In genomic region chr9:111514967-111515366, GRCh38 we compare ENCODE assay signal across 25 cellular contexts.
"Had no signal": no experiment of that assay in that cellular context is flagged by ENCODE, and none has a peak within 500 bp of the region (broad histone marks: within the 10 kb centered on the region; RNA-seq: fewer than 3 reads in every experiment).

No MANE protein-coding gene starts in this region.

- H3K9me3 Mint-ChIP-seq: natural killer cell treated with Interleukin-12 subunit alpha and Interleukin-12 subunit beta and Interleukin-15 and Interleukin-18, amount 100 ng/mL, for 72 hours had no signal

- DNase-seq: effector memory CD4-positive, alpha-beta T cell; esophagus squamous epithelium; foreskin fibroblast; immature natural killer cell; kidney; left cardiac atrium; left ventricle myocardium inferior; lower lobe of right lung; mesenchymal stem cell; midbrain; nucleus accumbens; pancreas; right cardiac atrium; stimulated activated CD4-positive, alpha-beta T cell treated with anti-CD3 and anti-CD28 coated beads, Interleukin-2, amount 100 ng/mL, for 48 hours; stimulated activated CD8-positive, alpha-beta memory T cell treated with anti-CD3 and anti-CD28 coated beads, Interleukin-4, amount 100 ng/mL, for 48 hours; stimulated activated naive CD8-positive, alpha-beta T cell treated with anti-CD3 and anti-CD28 coated beads, Interleukin-15, amount 100 ng/mL, for 72 hours; trophoblast cell had no signal

- H3K27ac Mint-ChIP-seq: immature natural killer cell; natural killer cell treated with Interleukin-12 subunit alpha and Interleukin-12 subunit beta and Interleukin-15 and Interleukin-18, amount 100 ng/mL, for 72 hours; neural progenitor cell; progenitor cell of endocrine pancreas; stimulated activated memory B cell treated with anti-CD40 and anti-IgM and Interleukin-4, amounts not matched to agents 10 μg/mL and 1 μg/mL and 100 μg/mL, for 72 hours; stimulated activated naive CD8-positive, alpha-beta T cell treated with anti-CD3 and anti-CD28 coated beads, Interleukin-15, amount 100 ng/mL, for 72 hours had no signal

- H3K27me3 Mint-ChIP-seq: progenitor cell of endocrine pancreas; stimulated activated memory B cell treated with anti-CD40 and anti-IgM and Interleukin-4, amounts not matched to agents 10 μg/mL and 1 μg/mL and 100 μg/mL, for 72 hours; stimulated activated naive CD8-positive, alpha-beta T cell treated with anti-CD3 and anti-CD28 coated beads, Interleukin-15, amount 100 ng/mL, for 72 hours had no signal

- H3K4me3 ChIP-seq: esophagus squamous epithelium, left ventricle myocardium inferior, lower lobe of right lung, neural progenitor cell, pancreas, smooth muscle cell, thoracic aorta had no signal

- H3K9me3 ChIP-seq: lower lobe of right lung, pancreas, thoracic aorta had no signal

- H3K27ac ChIP-seq: esophagus squamous epithelium, left ventricle myocardium inferior, lower lobe of right lung, neural progenitor cell, pancreas, thoracic aorta had no signal

- FAIRE-seq: endometrium, kidney, pancreas, urothelium cell line had no signal

- H3K27me3 ChIP-seq: neural progenitor cell, pancreas had no signal

- ATAC-seq: left cardiac atrium; lower lobe of right lung; natural killer cell treated with Interleukin-12 subunit alpha and Interleukin-12 subunit beta and Interleukin-15 and Interleukin-18, amount 100 ng/mL, for 72 hours; pancreas; right cardiac atrium; stimulated activated memory B cell treated with anti-CD40 and anti-IgM and Interleukin-4, amounts not matched to agents 10 μg/mL and 1 μg/mL and 100 μg/mL, for 72 hours; stimulated activated naive CD8-positive, alpha-beta T cell treated with anti-CD3 and anti-CD28 coated beads, Interleukin-15, amount 100 ng/mL, for 72 hours had no signal

- H3K4me1 Mint-ChIP-seq: immature natural killer cell; neural progenitor cell; stimulated activated memory B cell treated with anti-CD40 and anti-IgM and Interleukin-4, amounts not matched to agents 10 μg/mL and 1 μg/mL and 100 μg/mL, for 72 hours; stimulated activated naive CD8-positive, alpha-beta T cell treated with anti-CD3 and anti-CD28 coated beads, Interleukin-15, amount 100 ng/mL, for 72 hours had no signal

- H3K4me2 ChIP-seq: neural progenitor cell, smooth muscle cell had no signal

- H3K4me3 Mint-ChIP-seq: immature natural killer cell; natural killer cell treated with Interleukin-12 subunit alpha and Interleukin-12 subunit beta and Interleukin-15 and Interleukin-18, amount 100 ng/mL, for 72 hours; neural progenitor cell; stimulated activated memory B cell treated with anti-CD40 and anti-IgM and Interleukin-4, amounts not matched to agents 10 μg/mL and 1 μg/mL and 100 μg/mL, for 72 hours; stimulated activated naive CD8-positive, alpha-beta T cell treated with anti-CD3 and anti-CD28 coated beads, Interleukin-15, amount 100 ng/mL, for 72 hours had no signal

- H3K9ac ChIP-seq: neural progenitor cell had no signal

- H3K36me3 ChIP-seq: esophagus squamous epithelium, left ventricle myocardium inferior, lower lobe of right lung, neural progenitor cell, pancreas, thoracic aorta had no signal

- H3K36me3 Mint-ChIP-seq: natural killer cell treated with Interleukin-12 subunit alpha and Interleukin-12 subunit beta and Interleukin-15 and Interleukin-18, amount 100 ng/mL, for 72 hours; neural progenitor cell; stimulated activated memory B cell treated with anti-CD40 and anti-IgM and Interleukin-4, amounts not matched to agents 10 μg/mL and 1 μg/mL and 100 μg/mL, for 72 hours had no signal

- H3K4me1 ChIP-seq: left ventricle myocardium inferior, lower lobe of right lung, neural progenitor cell, pancreas had no signal
